In the genomic region with DNA sequence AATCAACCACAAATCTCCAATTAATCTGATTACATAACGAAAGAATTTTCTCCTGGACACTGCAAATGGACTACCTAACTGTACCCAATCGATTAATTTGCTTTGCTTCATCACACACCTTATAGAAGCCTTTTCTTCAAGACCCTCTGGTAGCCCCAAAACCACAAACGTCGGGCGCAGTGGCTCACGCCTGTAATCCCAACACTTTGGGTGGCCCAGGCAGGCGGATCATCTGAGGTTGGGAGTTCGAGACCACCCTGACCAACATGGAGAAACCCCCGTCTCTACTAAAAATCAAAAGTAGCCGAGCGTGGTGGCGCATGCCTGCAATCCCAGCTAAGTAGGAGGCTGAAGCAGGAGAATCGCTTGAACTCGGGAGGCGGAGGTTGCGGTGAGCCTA, we compare ENCODE assay signal across 24 cellular contexts. TPM values are rescaled to one million over a fixed set of nuclear protein-coding genes. Genes with fewer than 3 reads are reported as not detected.
DNase-seq lines count a peak whose midpoint lies in the region; ATAC-seq and TF ChIP-seq lines count a peak whose summit lies in the region.
"Had no signal": no experiment of that assay in that cellular context is flagged by ENCODE, and none has a peak within 500 bp of the region (broad histone marks: within the 10 kb centered on the region; RNA-seq: fewer than 3 reads in every experiment).

No MANE protein-coding gene starts in this region.

- H3K4me1 ChIP-seq in SK-N-SH (ENCODE audit: control insufficient read depth in 1 of 2, insufficient read depth in 2 of 2, low read depth in 1 of 2, low read length in 1 of 2): no peaks in the 10 kb centered on the region; a peak in 1 of 4 replicates
- H3K4me1 ChIP-seq: sigmoid colon had no signal

- H3K9me3 Mint-ChIP-seq in activated naive CD8-positive, alpha-beta T cell (ENCODE audit: low read depth): peaks cover 8% of the 10 kb centered on the region
- H3K9me3 Mint-ChIP-seq in activated naive CD8-positive, alpha-beta T cell treated with anti-CD3 and anti-CD28 coated beads, Interleukin-2, amount 50 U/mL, for 24 hours: peaks cover 20% of the 10 kb centered on the region
- H3K9me3 Mint-ChIP-seq in brain: peaks cover 12 to 60% (median 27%) of the 10 kb centered on the region in 5 experiments
- H3K9me3 Mint-ChIP-seq in mesothelial cell of epicardium: peaks cover 11% of the 10 kb centered on the region

- CTCF ChIA-PET in SK-N-SH (lab: Yijun Ruan, JAX): interaction anchor here (2.0 kb wide), 1 partner anchor 21 kb away, joined by 6 read pairs; no protein-coding TSS in a partner anchor

- H3K27ac ChIP-seq in WERI-Rb-1: no peak overlapping the region
- no peak overlapping the region for H3K27ac ChIP-seq in SK-N-SH (ENCODE audit: low read depth in 2 of 2, low read length in 1 of 2)
- H3K27ac ChIP-seq: RWPE1, sigmoid colon, thyroid gland had no signal

- DNase-seq in activated naive CD8-positive, alpha-beta T cell treated with anti-CD3 and anti-CD28 coated beads, Interleukin-2, amount 50 U/mL, for 24 hours: no peak
- DNase-seq in mesothelial cell of epicardium (ENCODE audit: low spot score in 2 of 2, unreplicated experiment in 2 of 2) (no peak), HuH-7.5 (ENCODE audit: low spot score) (no peak), WERI-Rb-1 (no peak), SK-N-SH (no peak)
- DNase-seq in activated CD8-positive, alpha-beta memory T cell treated with anti-CD3 and anti-CD28 coated beads, Interleukin-2, amount 50 U/mL, for 4 hours: no peak
- DNase-seq: activated CD4-positive, alpha-beta T cell treated with anti-CD3 and anti-CD28 coated beads, Interleukin-2, amount 10 ng/mL, durations not matched to agents 24 days and 14 days; activated CD8-positive, alpha-beta memory T cell treated with anti-CD3 and anti-CD28 coated beads, Interleukin-2, amount 10 ng/mL, durations not matched to agents 7 days and 5 days; activated naive CD8-positive, alpha-beta T cell treated with anti-CD3 and anti-CD28 coated beads for 36 hours; GF-D8; Kasumi-1; left ventricle myocardium superior; natural killer cell; NCI-H1048; NCI-H187; NCI-H526 treated with DMSO at 0.1 percent for 48 hours; sigmoid colon; stimulated activated naive CD8-positive, alpha-beta T cell treated with anti-CD3 and anti-CD28 coated beads, Interleukin-15, amount 100 ng/mL, for 72 hours; thyroid gland had no signal

- H3F3A ChIP-seq in SK-N-SH (replicated peaks; ENCODE audit: insufficient read depth): no peaks in the 10 kb centered on the region

- WGBS in SK-N-SH (ENCODE audit: low lambda C conversion rate): 67% methylated on average over 13 of the region's 16 CpGs

- no peaks in the 10 kb centered on the region for H4K20me1 ChIP-seq in SK-N-SH (ENCODE audit: insufficient read depth)

- no peak for ATAC-seq in activated naive CD8-positive, alpha-beta T cell treated with anti-CD3 and anti-CD28 coated beads, Interleukin-2, amount 50 U/mL, for 24 hours
- ATAC-seq: activated CD8-positive, alpha-beta memory T cell treated with anti-CD3 and anti-CD28 coated beads, Interleukin-2, amount 10 ng/mL, durations not matched to agents 7 days and 5 days; left ventricle myocardium superior had no signal

- no peak for TF ChIP-seq CTCF in brain (conservative IDR thresholded peaks at IDR 0.05)
- no peak for TF ChIP-seq CTCF in mesothelial cell of epicardium (IDR thresholded peaks at IDR 0.05; ENCODE audit: unreplicated experiment)
- no peak for TF ChIP-seq CTCF in WERI-Rb-1 (IDR thresholded peaks at IDR 0.05; ENCODE audit: low read depth, low read length)
- TF ChIP-seq CTCF in SK-N-SH (IDR thresholded peaks at IDR 0.05): no peak

- no peaks in the 10 kb centered on the region for H3K79me2 ChIP-seq in SK-N-SH (ENCODE audit: insufficient read depth)

- H3K36me3 Mint-ChIP-seq in activated naive CD8-positive, alpha-beta T cell: peaks cover 19% of the 10 kb centered on the region
- H3K36me3 Mint-ChIP-seq in activated naive CD8-positive, alpha-beta T cell treated with anti-CD3 and anti-CD28 coated beads, Interleukin-2, amount 50 U/mL, for 24 hours (ENCODE audit: low read depth): peaks cover 26% of the 10 kb centered on the region
- H3K36me3 Mint-ChIP-seq in brain: peaks cover 44% of the 10 kb centered on the region
- H3K36me3 Mint-ChIP-seq in mesothelial cell of epicardium: peaks cover 28% of the 10 kb centered on the region
- H3K36me3 Mint-ChIP-seq: natural killer cell had no signal

- POLR2A ChIA-PET in SK-N-SH (lab: Yijun Ruan, JAX): no interaction called here

- H3K36me3 ChIP-seq in WERI-Rb-1 (peaks cover 47% of the 10 kb centered on the region), SK-N-SH (replicated peaks in 1 of 2; ENCODE audit: control insufficient read depth in 1 of 2, insufficient read depth in 2 of 2, low read length in 1 of 2) (no peaks in the 10 kb centered on the region)
- H3K36me3 ChIP-seq: sigmoid colon, thyroid gland had no signal

- H2AFZ ChIP-seq in SK-N-SH (ENCODE audit: low read depth): no peak overlapping the region

- TF ChIP-seq RAD21 in SK-N-SH (IDR thresholded peaks at IDR 0.05; ENCODE audit: low read length): no peak

- no peaks in the 10 kb centered on the region for H3K9me3 ChIP-seq in WERI-Rb-1 (ENCODE audit: severe bottlenecking)
- no peaks in the 10 kb centered on the region for H3K9me3 ChIP-seq in SK-N-SH
- H3K9me3 ChIP-seq: thyroid gland had no signal

- H3K4me1 Mint-ChIP-seq in activated naive CD8-positive, alpha-beta T cell (ENCODE audit: low read depth): peaks cover 5% of the 10 kb centered on the region
- H3K4me1 Mint-ChIP-seq in activated naive CD8-positive, alpha-beta T cell treated with anti-CD3 and anti-CD28 coated beads, Interleukin-2, amount 50 U/mL, for 24 hours: peaks cover 4% of the 10 kb centered on the region
- H3K4me1 Mint-ChIP-seq in brain (peaks cover 18% of the 10 kb centered on the region), mesothelial cell of epicardium (peaks cover 6% of the 10 kb centered on the region)
- H3K4me1 Mint-ChIP-seq: activated CD4-positive, alpha-beta T cell treated with anti-CD3 and anti-CD28 coated beads, Interleukin-2, amount 10 ng/mL, durations not matched to agents 24 days and 14 days had no signal

- no peak for TF ChIP-seq EP300 in SK-N-SH (IDR thresholded peaks at IDR 0.05; ENCODE audit: borderline replicate concordance in 1 of 2, low read depth in 1 of 2, low read length in 1 of 2)

- H3K4me3 ChIP-seq in WERI-Rb-1 (ENCODE audit: low read depth, low read length) (no peak overlapping the region), SK-N-SH (ENCODE audit: low read depth in 2 of 2, low read length in 1 of 2) (no peak overlapping the region)
- H3K4me3 ChIP-seq: sigmoid colon, thyroid gland had no signal

- no peak overlapping the region for H3K4me2 ChIP-seq in SK-N-SH

- H3K4me3 Mint-ChIP-seq in activated naive CD8-positive, alpha-beta T cell: peak overlapping the region; percentile 13
- no peak overlapping the region for H3K4me3 Mint-ChIP-seq in activated naive CD8-positive, alpha-beta T cell treated with anti-CD3 and anti-CD28 coated beads, Interleukin-2, amount 50 U/mL, for 24 hours
- H3K4me3 Mint-ChIP-seq in brain (peak overlapping the region in 3 of 5 experiments; percentile 37 to 94 (median 67)), mesothelial cell of epicardium (peak overlapping the region; percentile 33)

- peaks cover 6% of the 10 kb centered on the region for H3K27me3 Mint-ChIP-seq in activated naive CD8-positive, alpha-beta T cell
- H3K27me3 Mint-ChIP-seq in activated naive CD8-positive, alpha-beta T cell treated with anti-CD3 and anti-CD28 coated beads, Interleukin-2, amount 50 U/mL, for 24 hours: peaks cover 5% of the 10 kb centered on the region
- H3K27me3 Mint-ChIP-seq in brain (no peaks in the 10 kb centered on the region), mesothelial cell of epicardium (ENCODE audit: low read depth) (no peaks in the 10 kb centered on the region)
- H3K27me3 Mint-ChIP-seq: activated CD4-positive, alpha-beta T cell treated with anti-CD3 and anti-CD28 coated beads, Interleukin-2, amount 10 ng/mL, durations not matched to agents 24 days and 14 days had no signal

- no peaks in the 10 kb centered on the region for H3K9me2 ChIP-seq in SK-N-SH

- no peak overlapping the region for H3K27ac Mint-ChIP-seq in activated naive CD8-positive, alpha-beta T cell
- H3K27ac Mint-ChIP-seq in activated naive CD8-positive, alpha-beta T cell treated with anti-CD3 and anti-CD28 coated beads, Interleukin-2, amount 50 U/mL, for 24 hours: no peak overlapping the region
- no peak overlapping the region for H3K27ac Mint-ChIP-seq in brain
- H3K27ac Mint-ChIP-seq in mesothelial cell of epicardium: no peak overlapping the region
- H3K27ac Mint-ChIP-seq: activated CD4-positive, alpha-beta T cell treated with anti-CD3 and anti-CD28 coated beads, Interleukin-2, amount 10 ng/mL, durations not matched to agents 24 days and 14 days; activated CD8-positive, alpha-beta memory T cell treated with anti-CD3 and anti-CD28 coated beads, Interleukin-2, amount 10 ng/mL, durations not matched to agents 7 days and 5 days; activated naive CD8-positive, alpha-beta T cell treated with anti-CD3 and anti-CD28 coated beads for 36 hours; activated T-helper 1 cell treated with anti-CD3 and anti-CD28 coated beads, Interleukin-12 subunit alpha, Interleukin-12 subunit beta, Interleukin-2, Interleukin-4 antibody, amounts not matched to agents 30 ng/mL and 10 ng/mL and 1 ng/mL, durations not matched to agents 14 hours and 24 hours and 36 hours had no signal

- no peaks in the 10 kb centered on the region for H3K27me3 ChIP-seq in WERI-Rb-1 (ENCODE audit: insufficient read depth, low read depth, severe bottlenecking)
- no peaks in the 10 kb centered on the region for H3K27me3 ChIP-seq in SK-N-SH (ENCODE audit: insufficient read depth)
- H3K27me3 ChIP-seq: thyroid gland had no signal

- no peak overlapping the region for H3K9ac ChIP-seq in SK-N-SH

TF ChIP-seq in SK-N-SH, 30 proteins besides CTCF, POLR2A, EP300 and RAD21 (continues in another document):
- TF ChIP-seq SIN3A (IDR thresholded peaks at IDR 0.05; ENCODE audit: borderline replicate concordance, low read depth, low read length) (no peak), EZH2phosphoT487 (IDR thresholded peaks at IDR 0.05; ENCODE audit: borderline replicate concordance, low read depth) (no peak), GABPA (IDR thresholded peaks at IDR 0.05; ENCODE audit: low read depth) (no peak), FOSL2 (IDR thresholded peaks at IDR 0.05; ENCODE audit: borderline replicate concordance, low read depth) (no peak), TAF1 (IDR thresholded peaks at IDR 0.05; ENCODE audit: borderline replicate concordance, low read depth, low read length) (no peak), FOXM1 (IDR thresholded peaks at IDR 0.05; ENCODE audit: low read depth) (no peak), RFX5 (IDR thresholded peaks at IDR 0.05; ENCODE audit: low read length) (no peak)
- TF ChIP-seq, protein P1, sequence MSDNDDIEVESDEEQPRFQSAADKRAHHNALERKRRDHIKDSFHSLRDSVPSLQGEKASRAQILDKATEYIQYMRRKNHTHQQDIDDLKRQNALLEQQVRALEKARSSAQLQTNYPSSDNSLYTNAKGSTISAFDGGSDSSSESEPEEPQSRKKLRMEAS (IDR thresholded peaks at IDR 0.05; ENCODE audit: low read depth): no peak

RNA-seq across cellular contexts. Expression of a gene that starts 42.9 kb away (rescaled TPM):
- polyA plus RNA-seq in brain (ENCODE audit: insufficient read depth, low read depth, low replicate concordance) (9.4 TPM), SK-N-SH (2012; rRNA removed) (5.6 and 8.3 TPM in 2 replicates)
- 20.4 to 21.2 TPM (median 21.1 TPM) in 3 replicates for total RNA-seq in mesothelial cell of epicardium
- 4.7 and 6.3 TPM in 2 replicates for polyA plus RNA-seq in SK-N-SH (2012; cell fraction: cytosol; rRNA removed)
- polyA plus RNA-seq in SK-N-SH (2012; cell fraction: nucleus; rRNA removed): 8.5 and 9.3 TPM in 2 replicates
- total RNA-seq: HT1080 had no signal
